In genomic region chr10:17190602-17191001, GRCh38 we compare ENCODE assay signal across 13 cellular contexts. TPM values are rescaled to one million over a fixed set of nuclear protein-coding genes. Genes with fewer than 3 reads are reported as not detected.
DNase-seq lines count a peak whose midpoint lies in the region; ATAC-seq and TF ChIP-seq lines count a peak whose summit lies in the region.
"Had no signal": no experiment of that assay in that cellular context is flagged by ENCODE, and none has a peak within 500 bp of the region (broad histone marks: within the 10 kb centered on the region; RNA-seq: fewer than 3 reads in every experiment).

No MANE protein-coding gene starts in this region.

- no peak overlapping the region for H4K8ac ChIP-seq in mesenchymal stem cell (ENCODE audit: low read length)

- H3K4me3 Mint-ChIP-seq in T-helper 17 cell (no peak overlapping the region), progenitor cell of endocrine pancreas (ENCODE audit: low read depth) (no peak overlapping the region)
- no peak overlapping the region for H3K4me3 Mint-ChIP-seq in CD4-positive, alpha-beta T cell

- H3K18ac ChIP-seq in mesenchymal stem cell (ENCODE audit: low read depth in 1 of 2, low read length in 2 of 2): no peak overlapping the region

- no peak overlapping the region for H3K9ac ChIP-seq in mesenchymal stem cell (ENCODE audit: low read length)
- H3K9ac ChIP-seq: BLaER1 had no signal

- peak overlapping the region; percentile 37 for H3K27ac Mint-ChIP-seq in T-helper 17 cell
- peak overlapping the region; percentile 39 for H3K27ac Mint-ChIP-seq in progenitor cell of endocrine pancreas
- H3K27ac Mint-ChIP-seq in CD4-positive, alpha-beta T cell: no peak overlapping the region

- no peak overlapping the region for H2BK12ac ChIP-seq in mesenchymal stem cell (ENCODE audit: low read length in 2 of 2)

- H3K36me3 Mint-ChIP-seq in T-helper 17 cell (ENCODE audit: low read depth) (peaks cover 7% of the 10 kb centered on the region), progenitor cell of endocrine pancreas (ENCODE audit: insufficient read depth) (peaks cover 2% of the 10 kb centered on the region)
- H3K36me3 Mint-ChIP-seq in CD4-positive, alpha-beta T cell (ENCODE audit: low read depth): no peaks in the 10 kb centered on the region

- POLR2A ChIA-PET in CD4-positive, alpha-beta T cell (lab: Charles Lee): no interaction called here

- no peak overlapping the region for H2AK5ac ChIP-seq in mesenchymal stem cell (ENCODE audit: low read length, severe bottlenecking)

- peak overlapping the region; percentile 11 for H2BK120ac ChIP-seq in mesenchymal stem cell (ENCODE audit: low read depth, low read length)

- no peak overlapping the region for H3K4me3 ChIP-seq in mesenchymal stem cell (ENCODE audit: insufficient read depth in 1 of 2, low read depth in 1 of 2, low read length in 2 of 2)
- H3K4me3 ChIP-seq: BLaER1 had no signal

- H3K14ac ChIP-seq in mesenchymal stem cell (ENCODE audit: low read length in 2 of 2): no peak overlapping the region

- peaks cover 25% of the 10 kb centered on the region for H3K4me1 Mint-ChIP-seq in T-helper 17 cell
- no peaks in the 10 kb centered on the region for H3K4me1 Mint-ChIP-seq in progenitor cell of endocrine pancreas (ENCODE audit: low read depth)
- peaks cover 27% of the 10 kb centered on the region for H3K4me1 Mint-ChIP-seq in CD4-positive, alpha-beta T cell (ENCODE audit: low read depth)

- ATAC-seq in T-helper 17 cell: no peak
- no peak for ATAC-seq in CD4-positive, alpha-beta T cell (ENCODE audit: poor library complexity)

- no peak overlapping the region for H2AFZ ChIP-seq in mesenchymal stem cell (ENCODE audit: low read depth, low read length)

- H3K4ac ChIP-seq in mesenchymal stem cell (ENCODE audit: low read depth in 1 of 2, low read length in 2 of 2): no peak overlapping the region

- H3K4me2 ChIP-seq in mesenchymal stem cell (ENCODE audit: low read length, poor library complexity, severe bottlenecking): no peak overlapping the region
- H3K4me2 ChIP-seq: BLaER1 had no signal

- DNase-seq in T-helper 17 cell (no peak), mesenchymal stem cell (no peak), progenitor cell of endocrine pancreas (ENCODE audit: low spot score, unreplicated experiment) (no peak), NCI-H1436 treated with DMSO at 0.1 percent for 48 hours (lab: John Stamatoyannopoulos, UW) (no peak), glomerular visceral epithelial cell (ENCODE audit: extremely low spot score) (no peak), T1000 (lab: John Stamatoyannopoulos, UW) (no peak)
- DNase-seq in CD4-positive, alpha-beta T cell: no peak
- DNase-seq: AML-193, Calu3, DMS 273 treated with DMSO at 0.1 percent for 48 hours, HCEC 1CT had no signal

- 88% methylated on average over 1 of the region's 2 CpGs for WGBS in mesenchymal stem cell

- H3K27me3 Mint-ChIP-seq in T-helper 17 cell: no peaks in the 10 kb centered on the region
- H3K27me3 Mint-ChIP-seq in progenitor cell of endocrine pancreas: no peaks in the 10 kb centered on the region
- no peaks in the 10 kb centered on the region for H3K27me3 Mint-ChIP-seq in CD4-positive, alpha-beta T cell

- H3K36me3 ChIP-seq in mesenchymal stem cell (ENCODE audit: control insufficient read depth in 1 of 2, insufficient read depth in 2 of 2, low read depth in 1 of 2, low read length in 2 of 2): no peaks in the 10 kb centered on the region
- H3K36me3 ChIP-seq: BLaER1 had no signal

- no peak overlapping the region for H2BK5ac ChIP-seq in mesenchymal stem cell (ENCODE audit: low read depth, low read length, poor library complexity, severe bottlenecking)

- no peak for TF ChIP-seq CTCF in progenitor cell of endocrine pancreas (IDR thresholded peaks at IDR 0.05; ENCODE audit: unreplicated experiment)
- no peak for TF ChIP-seq CTCF in CD4-positive, alpha-beta T cell (IDR thresholded peaks at IDR 0.05)

- H3K27ac ChIP-seq in mesenchymal stem cell (ENCODE audit: low read length, poor library complexity, severe bottlenecking): no peak overlapping the region
- H3K27ac ChIP-seq in CD4-positive, alpha-beta T cell (ENCODE audit: low read depth, low read length): no peak overlapping the region
- H3K27ac ChIP-seq: BLaER1, HL-60 had no signal

- intact Hi-C loops in CD4-positive, alpha-beta T cell (cut with DNase I, micrococcal nuclease): no loop called here

- H3K79me1 ChIP-seq in mesenchymal stem cell (replicated peaks; ENCODE audit: low read length, poor library complexity, severe bottlenecking): peaks cover 17% of the 10 kb centered on the region

- CTCF ChIA-PET in CD4-positive, alpha-beta T cell (lab: Charles Lee): interaction anchor here (1.3 kb wide), 1 partner anchor 12 kb away, joined by 4 read pairs; no protein-coding TSS in a partner anchor

- no peak overlapping the region for H2BK15ac ChIP-seq in mesenchymal stem cell (ENCODE audit: low read depth, poor library complexity, severe bottlenecking)

- H3K23ac ChIP-seq in mesenchymal stem cell (ENCODE audit: low read length in 2 of 2): no peak overlapping the region

- H4K91ac ChIP-seq in mesenchymal stem cell (ENCODE audit: low read length): no peak overlapping the region

- no peaks in the 10 kb centered on the region for H3K9me3 ChIP-seq in T-helper 17 cell (ENCODE audit: control insufficient read depth, low read length, poor library complexity, severe bottlenecking)
- H3K9me3 ChIP-seq in mesenchymal stem cell (ENCODE audit: control insufficient read depth, low read length): no peaks in the 10 kb centered on the region
- H3K9me3 ChIP-seq in CD4-positive, alpha-beta T cell (ENCODE audit: control insufficient read depth, low read length): no peaks in the 10 kb centered on the region

- H3K27me3 ChIP-seq in mesenchymal stem cell (ENCODE audit: control insufficient read depth in 1 of 2, insufficient read depth in 1 of 2, low read length in 2 of 2): no peaks in the 10 kb centered on the region
- no peaks in the 10 kb centered on the region for H3K27me3 ChIP-seq in CD4-positive, alpha-beta T cell (ENCODE audit: control insufficient read depth, insufficient read depth, low read length)
- H3K27me3 ChIP-seq: BLaER1 had no signal

- H3K4me1 ChIP-seq in mesenchymal stem cell (ENCODE audit: control insufficient read depth, insufficient read depth, low read depth, low read length): no peaks in the 10 kb centered on the region
- H3K4me1 ChIP-seq: BLaER1 had no signal

- peaks cover 12% of the 10 kb centered on the region for H3K9me3 Mint-ChIP-seq in progenitor cell of endocrine pancreas (ENCODE audit: low read depth)
- peaks cover 2% of the 10 kb centered on the region for H3K9me3 Mint-ChIP-seq in CD4-positive, alpha-beta T cell

RNA-seq across cellular contexts. Expression of gene TRDMT1, which starts 10.9 kb away (rescaled TPM):
- total RNA-seq in T-helper 17 cell (10 to 100 TPM; 10.6 to 15.6 TPM), progenitor cell of endocrine pancreas (10.4 and 14.3 TPM in 2 replicates)
- 4.6 TPM for polyA plus RNA-seq in mesenchymal stem cell (2013, experiment 1 of 2)
- polyA plus RNA-seq in mesenchymal stem cell (2013, experiment 2 of 2): 4.0 TPM
- total RNA-seq in CD4-positive, alpha-beta T cell: 10 to 100 TPM; 20.3 to 21.3 TPM

RNA-seq across cellular contexts. Expression of gene VIM, which starts 37.4 kb away (rescaled TPM):
- total RNA-seq in T-helper 17 cell (1,000 to 10,000 TPM; 1,558 to 2,042 TPM), progenitor cell of endocrine pancreas (172 and 261 TPM in 2 replicates)
- polyA plus RNA-seq in mesenchymal stem cell (2013, experiment 1 of 2): 5,108 TPM
- polyA plus RNA-seq in mesenchymal stem cell (2013, experiment 2 of 2): 5,084 TPM
- total RNA-seq in CD4-positive, alpha-beta T cell: 1,000 to 10,000 TPM; 1,576 to 1,603 TPM
